In genomic region chr9:98880311-98881015, GRCh38 we compare ENCODE assay signal across 16 cellular contexts.
"Had no signal": no experiment of that assay in that cellular context is flagged by ENCODE, and none has a peak within 500 bp of the region (broad histone marks: within the 10 kb centered on the region; RNA-seq: fewer than 3 reads in every experiment).

No MANE protein-coding gene starts in this region.

- H3K36me3 ChIP-seq: brain microvascular endothelial cell, stomach, tibial nerve had no signal

- H3K27ac ChIP-seq: brain microvascular endothelial cell had no signal

- H3K4me3 ChIP-seq: stomach, tibial nerve had no signal

- ATAC-seq: activated CD8-positive, alpha-beta T cell treated with anti-CD3 and anti-CD28 coated beads for 36 hours; activated T-helper 17 cell treated with anti-CD3 and anti-CD28 coated beads, Interleukin-2, amount 50 U/mL, for 72 hours; natural killer cell; SK-N-SH treated with all-trans-retinoic acid at 6 μM for 48 hours had no signal

- H3K27me3 ChIP-seq: brain microvascular endothelial cell, tibial nerve had no signal

- DNase-seq: activated CD4-positive, alpha-beta T cell treated with anti-CD3 and anti-CD28 coated beads for 4 hours; activated CD8-positive, alpha-beta T cell treated with anti-CD3 and anti-CD28 coated beads for 36 hours; activated naive CD4-positive, alpha-beta T cell treated with anti-CD3 and anti-CD28 coated beads, Interleukin-2, amount 50 U/mL, for 16 hours; amniotic stem cell; brain microvascular endothelial cell; cerebellar nuclear complex; dermis blood vessel endothelial cell; erythroblast; hippocampal formation; mammary epithelial cell; natural killer cell; occipital lobe; stomach had no signal

- H3K9me3 ChIP-seq: stomach, tibial nerve had no signal
